In the genomic region with DNA sequence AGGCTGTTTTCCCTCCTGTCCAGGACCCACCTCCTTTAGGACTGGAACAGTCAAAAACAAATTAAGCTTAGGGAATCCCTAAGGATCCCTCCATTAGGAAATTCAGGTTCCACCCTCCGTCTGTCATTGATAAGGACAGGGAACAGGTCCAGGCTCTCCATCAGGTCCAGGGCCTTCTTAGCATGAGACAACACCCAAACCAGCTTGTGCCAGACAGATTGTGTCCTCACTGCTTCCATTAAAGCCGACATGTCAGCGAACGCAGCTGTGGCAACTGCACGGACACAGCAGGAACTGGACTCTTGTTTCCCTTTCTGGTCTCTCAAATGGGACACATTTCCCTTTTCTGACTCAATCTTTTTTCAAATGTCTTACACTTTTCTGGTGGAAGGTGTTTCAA, we compare ENCODE assay signal across 19 cellular contexts.
A peak's percentile ranks its signal among the peaks of the same experiment; 100 is the strongest.
DNase-seq lines count a peak whose midpoint lies in the region; ATAC-seq and TF ChIP-seq lines count a peak whose summit lies in the region.
"Had no signal": no experiment of that assay in that cellular context is flagged by ENCODE, and none has a peak within 500 bp of the region (broad histone marks: within the 10 kb centered on the region; RNA-seq: fewer than 3 reads in every experiment).

No MANE protein-coding gene starts in this region.

- H3T11ph ChIP-seq in H9 (ENCODE audit: low read length): no peak overlapping the region

- H3K9me3 ChIP-seq in H9 (ENCODE audit: control insufficient read depth, low read depth, low read length) (no peaks in the 10 kb centered on the region), gastrocnemius medialis (no peaks in the 10 kb centered on the region)
- H3K9me3 ChIP-seq: Caco-2, SJSA1 had no signal

- intact Hi-C loops in dendritic cell treated with granulocyte-macrophage colony-stimulating factor and Interleukin-4, amounts not matched to agents 40 ng/mL and 50 ng/mL, for 4 days (cut with micrococcal nuclease): no loop called here
- intact Hi-C loops in gastrocnemius medialis (cut with DNase I; ENCODE audit: low total_unique reads): no loop called here

- H2AK5ac ChIP-seq in H9 (ENCODE audit: insufficient read length, low read length): no peak overlapping the region

- peaks cover 13% of the 10 kb centered on the region; the same call in 1 of the 2 replicates for H3K79me2 ChIP-seq in H9 (ENCODE audit: insufficient read depth, low read length)

- no peak for ATAC-seq in stimulated activated naive B cell treated with anti-CD40 and anti-IgM and Interleukin-4, amounts not matched to agents 10 μg/mL and 1 μg/mL and 100 μg/mL, for 72 hours (replicated peaks)
- ATAC-seq in GM19351 (IDR thresholded peaks at IDR 0.05; ENCODE audit: unreplicated experiment) (no peak), gastrocnemius medialis (no peak), HG02852 (IDR thresholded peaks at IDR 0.05; ENCODE audit: unreplicated experiment) (no peak)
- ATAC-seq: HCT116, PC-3 had no signal

- peaks cover 78 to 82% of the 10 kb centered on the region in 2 experiments for H3K4me1 Mint-ChIP-seq in H9
- peaks cover 38% of the 10 kb centered on the region for H3K4me1 Mint-ChIP-seq in dendritic cell treated with granulocyte-macrophage colony-stimulating factor and Interleukin-4, amounts not matched to agents 40 ng/mL and 50 ng/mL, for 4 days (ENCODE audit: low read depth)
- peaks cover 64 to 86% of the 10 kb centered on the region in 2 donors for H3K4me1 Mint-ChIP-seq in stimulated activated naive B cell treated with anti-CD40 and anti-IgM and Interleukin-4, amounts not matched to agents 10 μg/mL and 1 μg/mL and 100 μg/mL, for 72 hours
- H3K4me1 Mint-ChIP-seq: CD4-positive, CD25-positive, alpha-beta regulatory T cell had no signal

- peaks cover 3% of the 10 kb centered on the region for H4K20me1 ChIP-seq in H9 (ENCODE audit: control insufficient read depth, insufficient read depth, insufficient read length)

- no peaks in the 10 kb centered on the region for H3K23me2 ChIP-seq in H9 (ENCODE audit: insufficient read length, low read depth, low read length, poor library complexity, severe bottlenecking)

- H2BK15ac ChIP-seq in H9 (ENCODE audit: low read depth, low read length): no peak overlapping the region

- no peak overlapping the region for H2BK5ac ChIP-seq in H9 (ENCODE audit: insufficient read length, low read length)

- peaks cover 51% of the 10 kb centered on the region for H3K4me1 ChIP-seq in H9 (ENCODE audit: insufficient read depth, low read length)
- no peaks in the 10 kb centered on the region for H3K4me1 ChIP-seq in gastrocnemius medialis
- H3K4me1 ChIP-seq: Caco-2, SJSA1 had no signal

- no peak overlapping the region for H4K8ac ChIP-seq in H9 (replicated peaks; ENCODE audit: insufficient read length, low read depth, low read length)

- no peak overlapping the region for H2BK12ac ChIP-seq in H9 (ENCODE audit: insufficient read length, low read depth, low read length)

- no CpG with 5 or more reads among the region's 5 CpGs for WGBS in H9 (ENCODE audit: extremely low coverage, insufficient read length, low lambda C conversion rate)

- no peak overlapping the region for H2AFZ ChIP-seq in H9 (ENCODE audit: low read length)

- H3K27ac ChIP-seq in H9 (ENCODE audit: insufficient read length, low read depth, low read length) (no peak overlapping the region), gastrocnemius medialis (no peak overlapping the region)
- H3K27ac ChIP-seq: HL-60, RWPE1, SJSA1 had no signal

- H3K9ac ChIP-seq in H9 (ENCODE audit: extremely low read depth, insufficient read length, low read length): no peak overlapping the region

- TF ChIP-seq CTCF in H9 (conservative IDR thresholded peaks at IDR 0.05) (no peak), gastrocnemius medialis (IDR thresholded peaks at IDR 0.05 in 4 of 5, conservative IDR thresholded peaks at IDR 0.05 in 1 of 5) (no peak)

- no peak overlapping the region for H2BK120ac ChIP-seq in H9 (ENCODE audit: low read depth, low read length, poor library complexity, severe bottlenecking)

- in situ Hi-C loops in gastrocnemius medialis (cut with MboI; ENCODE audit: low sequenced_read_pairs in 4 of 4): no loop called here

- DNase-seq in H9 (no peak), islet precursor cell (peak; percentile 35), gastrocnemius medialis (no peak)
- no peak for DNase-seq in stimulated activated naive B cell treated with anti-CD40 and anti-IgM and Interleukin-4, amounts not matched to agents 10 μg/mL and 1 μg/mL and 100 μg/mL, for 72 hours
- DNase-seq: Caco-2; CD4-positive, CD25-positive, alpha-beta regulatory T cell; DMS153; EL; NCI-H2029 treated with DMSO at 0.1 percent for 48 hours; NCI-H510A; NCI-H774; PC-3 had no signal

- H4K5ac ChIP-seq in H9 (ENCODE audit: insufficient read length, low read depth, low read length): no peak overlapping the region

- H4K91ac ChIP-seq in H9 (ENCODE audit: insufficient read length, low read depth, low read length): no peak overlapping the region

- H2BK20ac ChIP-seq in H9 (ENCODE audit: low read depth, low read length, poor library complexity, severe bottlenecking): no peak overlapping the region

- peaks cover 13 to 23% (median 23%) of the 10 kb centered on the region in 3 experiments; a peak in 6 of 7 replicates for H3K36me3 Mint-ChIP-seq in H9 (ENCODE audit: insufficient read depth in 1 of 3, low read depth in 3 of 3)
- H3K36me3 Mint-ChIP-seq in dendritic cell treated with granulocyte-macrophage colony-stimulating factor and Interleukin-4, amounts not matched to agents 40 ng/mL and 50 ng/mL, for 4 days (ENCODE audit: low read depth): peaks cover 29% of the 10 kb centered on the region
- peaks cover 61 to 78% of the 10 kb centered on the region in 2 donors for H3K36me3 Mint-ChIP-seq in stimulated activated naive B cell treated with anti-CD40 and anti-IgM and Interleukin-4, amounts not matched to agents 10 μg/mL and 1 μg/mL and 100 μg/mL, for 72 hours
- H3K36me3 Mint-ChIP-seq: CD4-positive, CD25-positive, alpha-beta regulatory T cell had no signal

- H3K9me3 Mint-ChIP-seq in H9: peaks cover 0 to 7% of the 10 kb centered on the region in 2 experiments; a peak in 2 of 5 replicates
- H3K9me3 Mint-ChIP-seq in dendritic cell treated with granulocyte-macrophage colony-stimulating factor and Interleukin-4, amounts not matched to agents 40 ng/mL and 50 ng/mL, for 4 days: no peaks in the 10 kb centered on the region
- H3K9me3 Mint-ChIP-seq in stimulated activated naive B cell treated with anti-CD40 and anti-IgM and Interleukin-4, amounts not matched to agents 10 μg/mL and 1 μg/mL and 100 μg/mL, for 72 hours: peaks cover 7% of the 10 kb centered on the region in 2 donors

- H3K4me3 Mint-ChIP-seq in H9: no peak overlapping the region
- H3K4me3 Mint-ChIP-seq in dendritic cell treated with granulocyte-macrophage colony-stimulating factor and Interleukin-4, amounts not matched to agents 40 ng/mL and 50 ng/mL, for 4 days: no peak overlapping the region
- H3K4me3 Mint-ChIP-seq in stimulated activated naive B cell treated with anti-CD40 and anti-IgM and Interleukin-4, amounts not matched to agents 10 μg/mL and 1 μg/mL and 100 μg/mL, for 72 hours: no peak overlapping the region
- H3K4me3 Mint-ChIP-seq: CD4-positive, CD25-positive, alpha-beta regulatory T cell had no signal

- H3K27me3 ChIP-seq in H9 (ENCODE audit: insufficient read depth, low read length) (peaks cover 4% of the 10 kb centered on the region; the same call in 1 of the 2 replicates), gastrocnemius medialis (no peaks in the 10 kb centered on the region)
- H3K27me3 ChIP-seq: SJSA1 had no signal

- no peak for TF ChIP-seq POLR2A in gastrocnemius medialis (IDR thresholded peaks at IDR 0.05)

- peak overlapping the region; percentile 24; the same call in 1 of the 2 replicates for H3K14ac ChIP-seq in H9 (ENCODE audit: insufficient read depth, low read length)

- no peaks in the 10 kb centered on the region for H3K36me3 ChIP-seq in gastrocnemius medialis
- H3K36me3 ChIP-seq: SJSA1 had no signal

- no peak overlapping the region for H3K18ac ChIP-seq in H9 (ENCODE audit: insufficient read length, low read depth, low read length)

- no peak overlapping the region for H3K56ac ChIP-seq in H9 (ENCODE audit: insufficient read length, low read depth, low read length)

- H3K4ac ChIP-seq in H9 (ENCODE audit: low read depth, low read length): no peak overlapping the region

- no peaks in the 10 kb centered on the region for H3K79me1 ChIP-seq in H9 (ENCODE audit: insufficient read depth, low read depth, low read length, poor library complexity, severe bottlenecking)

- peak overlapping the region in 1 of 3 experiments; percentile 76; a peak in 1 of 7 replicates for H3K27ac Mint-ChIP-seq in H9
- peak overlapping the region; percentile 78 for H3K27ac Mint-ChIP-seq in dendritic cell treated with granulocyte-macrophage colony-stimulating factor and Interleukin-4, amounts not matched to agents 40 ng/mL and 50 ng/mL, for 4 days
- H3K27ac Mint-ChIP-seq in stimulated activated naive B cell treated with anti-CD40 and anti-IgM and Interleukin-4, amounts not matched to agents 10 μg/mL and 1 μg/mL and 100 μg/mL, for 72 hours: peak overlapping the region; percentile 91
- H3K27ac Mint-ChIP-seq: CD4-positive, CD25-positive, alpha-beta regulatory T cell had no signal

- no peak overlapping the region for H3K4me3 ChIP-seq in gastrocnemius medialis
- H3K4me3 ChIP-seq: SJSA1 had no signal

- H3K27me3 Mint-ChIP-seq in H9 (ENCODE audit: low read depth): peaks cover 3% of the 10 kb centered on the region
- no peaks in the 10 kb centered on the region for H3K27me3 Mint-ChIP-seq in dendritic cell treated with granulocyte-macrophage colony-stimulating factor and Interleukin-4, amounts not matched to agents 40 ng/mL and 50 ng/mL, for 4 days
- H3K27me3 Mint-ChIP-seq in stimulated activated naive B cell treated with anti-CD40 and anti-IgM and Interleukin-4, amounts not matched to agents 10 μg/mL and 1 μg/mL and 100 μg/mL, for 72 hours: no peaks in the 10 kb centered on the region
- H3K27me3 Mint-ChIP-seq: CD4-positive, CD25-positive, alpha-beta regulatory T cell had no signal

- no peak overlapping the region for H3K4me2 ChIP-seq in H9 (ENCODE audit: insufficient read depth, insufficient read length, low read length)

- no peak overlapping the region for H3K23ac ChIP-seq in H9 (ENCODE audit: insufficient read length, low read depth, low read length)
